In genomic region chr21:37886120-37886519, GRCh38 we compare ENCODE assay signal across 26 cellular contexts. TPM values are rescaled to one million over a fixed set of nuclear protein-coding genes. Genes with fewer than 3 reads are reported as not detected.
"Had no signal": no experiment of that assay in that cellular context is flagged by ENCODE, and none has a peak within 500 bp of the region (broad histone marks: within the 10 kb centered on the region; RNA-seq: fewer than 3 reads in every experiment).

No MANE protein-coding gene starts in this region.

- H3K27ac ChIP-seq: breast epithelium, coronary artery, SK-N-MC, VCaP had no signal

- ATAC-seq: activated T-cell treated with anti-CD3 and anti-CD28 coated beads, Interleukin-2, amount 50 U/mL, for 4 hours; Panc1; Right ventricle myocardium inferior; T-cell had no signal

- DNase-seq: activated CD4-positive, alpha-beta memory T cell treated with anti-CD3 and anti-CD28 coated beads for 36 hours; activated CD4-positive, alpha-beta T cell treated with anti-CD3 and anti-CD28 coated beads, Interleukin-2, amount 10 ng/mL, durations not matched to agents 7 days and 5 days; activated CD4-positive, CD25-positive, alpha-beta regulatory T cell; activated CD8-positive, alpha-beta memory T cell treated with anti-CD3 and anti-CD28 coated beads for 24 hours; activated gamma-delta T cell; activated naive CD4-positive, alpha-beta T cell treated with anti-CD3 and anti-CD28 coated beads for 36 hours; activated T-cell treated with anti-CD3 and anti-CD28 coated beads, Interleukin-2, amount 50 U/mL, for 4 hours; central memory CD4-positive, alpha-beta T cell; KG1; NCI-H1048; NCI-H1436 treated with DMSO at 0.1 percent for 48 hours; NCI-H187; NCI-H2171 treated with DMSO at 0.1 percent for 48 hours; NCI-H524 treated with DMSO at 0.1 percent for 48 hours; OCI-M1; RPMI8226; T-cell; T-helper 2 cell; T1000 had no signal

- H3K4me1 ChIP-seq: breast epithelium had no signal

- H3K4me3 ChIP-seq: breast epithelium, coronary artery, SK-N-MC had no signal

RNA-seq across cellular contexts. Expression of gene KCNJ6, which starts 30.1 kb away (rescaled TPM):
- total RNA-seq: activated CD4-positive, alpha-beta memory T cell treated with anti-CD3 and anti-CD28 coated beads for 36 hours; activated CD4-positive, alpha-beta T cell treated with anti-CD3 and anti-CD28 coated beads, Interleukin-2, amount 10 ng/mL, durations not matched to agents 7 days and 5 days; activated naive CD4-positive, alpha-beta T cell treated with anti-CD3 and anti-CD28 coated beads for 36 hours; activated T-cell treated with anti-CD3 and anti-CD28 coated beads, Interleukin-2, amount 50 U/mL, for 4 hours; breast epithelium; Right ventricle myocardium inferior; T-cell had no signal
- polyA plus RNA-seq: IgD-negative memory B cell had no signal
